Comparison of ENCODE assay signal across 13 cellular contexts in the genomic region with DNA sequence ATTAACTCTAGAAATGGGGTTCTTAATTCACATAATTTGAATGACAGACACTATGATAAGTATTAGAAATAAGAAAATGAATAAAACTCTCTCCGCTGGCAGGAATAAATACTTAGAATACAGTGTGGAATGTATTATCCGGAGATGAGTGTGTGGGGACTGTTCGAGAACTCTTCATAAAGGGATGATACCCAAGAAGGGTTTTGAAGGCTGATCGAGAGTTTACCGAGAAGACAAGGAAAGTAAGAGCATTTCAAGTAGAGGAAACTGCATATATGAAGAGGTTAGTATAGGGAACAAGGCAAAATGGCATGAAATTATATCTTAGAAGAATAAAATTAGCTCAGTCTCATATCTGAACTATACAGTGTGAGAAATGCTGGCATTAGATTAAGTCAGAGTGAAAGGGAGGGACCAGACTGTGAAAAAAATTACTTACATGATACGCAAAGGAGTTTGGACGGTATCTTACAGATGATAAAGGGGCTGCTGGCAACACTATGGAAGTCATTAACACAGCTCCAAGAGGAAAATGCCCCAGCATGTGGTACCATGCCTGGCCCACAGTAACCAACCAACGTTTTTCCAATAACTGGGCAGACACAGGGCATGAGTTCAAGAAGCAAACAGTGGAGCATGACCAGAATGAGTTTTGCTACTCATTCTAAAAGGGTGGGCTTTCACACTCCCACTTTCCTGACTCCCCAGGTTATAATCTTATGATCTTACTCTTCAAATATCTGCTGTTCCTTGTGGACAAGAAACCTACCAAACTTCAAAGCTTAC.
"Had no signal": no experiment of that assay in that cellular context is flagged by ENCODE, and none has a peak within 500 bp of the region (broad histone marks: within the 10 kb centered on the region; RNA-seq: fewer than 3 reads in every experiment).

No MANE protein-coding gene starts in this region.

- H3K9me3 Mint-ChIP-seq: activated CD8-positive, alpha-beta T cell treated with anti-CD3 and anti-CD28 coated beads for 36 hours; activated T-cell treated with anti-CD3 and anti-CD28 coated beads, Interleukin-2, amount 50 U/mL, for 72 hours; T-helper 1 cell treated with Interleukin-12 subunit alpha and Interleukin-12 subunit beta and Interleukin-4 antibody, amounts not matched to agents 30 μg/mL and 1 μg/mL, for 36 hours had no signal

- H3K4me3 ChIP-seq: left lung, skin epidermis had no signal

- H3K27ac ChIP-seq: left lung, skin epidermis had no signal

- H3K27ac Mint-ChIP-seq: activated CD8-positive, alpha-beta T cell treated with anti-CD3 and anti-CD28 coated beads for 36 hours; activated T-cell treated with anti-CD3 and anti-CD28 coated beads, Interleukin-2, amount 50 U/mL, for 72 hours; T-helper 1 cell treated with Interleukin-12 subunit alpha and Interleukin-12 subunit beta and Interleukin-4 antibody, amounts not matched to agents 30 μg/mL and 1 μg/mL, for 36 hours had no signal

- ATAC-seq: activated CD8-positive, alpha-beta T cell treated with anti-CD3 and anti-CD28 coated beads for 36 hours; activated T-cell treated with anti-CD3 and anti-CD28 coated beads, Interleukin-2, amount 50 U/mL, for 72 hours; left lung had no signal

- H3K36me3 ChIP-seq: left lung had no signal

- DNase-seq: activated CD4-positive, alpha-beta T cell treated with anti-CD3 and anti-CD28 coated beads for 4 hours; activated CD8-positive, alpha-beta memory T cell treated with anti-CD3 and anti-CD28 coated beads, Interleukin-2, amount 50 U/mL, for 4 hours; activated CD8-positive, alpha-beta T cell treated with anti-CD3 and anti-CD28 coated beads for 36 hours; activated naive CD4-positive, alpha-beta T cell; activated T-cell treated with anti-CD3 and anti-CD28 coated beads, Interleukin-2, amount 50 U/mL, for 72 hours; aorta; central memory CD4-positive, alpha-beta T cell; cortex of kidney; effector memory CD4-positive, alpha-beta T cell; left lung; retina had no signal

- H3K9me3 ChIP-seq: left lung had no signal

- H3K27me3 ChIP-seq: left lung had no signal

- H3K4me3 Mint-ChIP-seq: activated CD8-positive, alpha-beta T cell treated with anti-CD3 and anti-CD28 coated beads for 36 hours; activated T-cell treated with anti-CD3 and anti-CD28 coated beads, Interleukin-2, amount 50 U/mL, for 72 hours; T-helper 1 cell treated with Interleukin-12 subunit alpha and Interleukin-12 subunit beta and Interleukin-4 antibody, amounts not matched to agents 30 μg/mL and 1 μg/mL, for 36 hours had no signal
